1 cellular context compared by ENCODE assay signal in the genomic region with DNA sequence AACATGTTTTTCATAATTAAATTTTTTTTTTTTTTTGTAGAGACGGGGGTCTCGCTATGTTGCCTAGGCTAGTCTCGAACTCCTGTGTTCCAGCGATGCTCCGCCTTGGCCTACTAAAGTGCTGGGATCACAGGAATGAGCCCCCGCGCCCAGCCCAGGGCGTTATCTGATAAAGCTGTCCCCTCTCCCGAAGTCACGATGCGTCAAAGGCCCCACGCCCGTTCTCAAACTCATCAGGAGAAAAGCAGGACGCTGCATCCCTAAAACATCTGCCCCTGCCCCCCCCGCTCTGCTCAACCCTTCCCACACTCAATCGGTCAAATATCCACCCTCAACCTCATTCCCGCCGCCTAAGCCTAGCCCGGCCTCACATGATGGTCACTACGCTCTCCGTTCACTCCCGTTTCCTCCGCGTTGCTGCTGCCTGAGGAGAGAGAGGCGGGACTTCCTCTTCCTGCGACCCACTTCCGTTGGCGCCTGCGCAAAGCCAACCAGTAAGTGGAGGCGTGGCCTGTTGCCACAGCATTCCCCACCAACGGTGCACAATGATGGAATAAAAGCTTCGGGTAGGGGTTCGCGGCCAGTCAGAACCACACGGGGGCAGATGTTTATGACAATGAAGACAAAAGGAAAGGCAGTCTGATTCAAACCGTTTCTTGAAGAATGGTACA.
A peak's percentile ranks its signal among the peaks of the same experiment; 100 is the strongest.
TF ChIP-seq lines count a peak whose summit lies in the region.

A gene (minus strand): TSS at position 438 of the 671 bp plus-strand sequence. CDS start 65 bp downstream, at position 373.

TF ChIP-seq in HepG2, 621 proteins besides CTCF, POLR2A, EP300 and RAD21 (continued from another document):
- TF ChIP-seq, protein P1, sequence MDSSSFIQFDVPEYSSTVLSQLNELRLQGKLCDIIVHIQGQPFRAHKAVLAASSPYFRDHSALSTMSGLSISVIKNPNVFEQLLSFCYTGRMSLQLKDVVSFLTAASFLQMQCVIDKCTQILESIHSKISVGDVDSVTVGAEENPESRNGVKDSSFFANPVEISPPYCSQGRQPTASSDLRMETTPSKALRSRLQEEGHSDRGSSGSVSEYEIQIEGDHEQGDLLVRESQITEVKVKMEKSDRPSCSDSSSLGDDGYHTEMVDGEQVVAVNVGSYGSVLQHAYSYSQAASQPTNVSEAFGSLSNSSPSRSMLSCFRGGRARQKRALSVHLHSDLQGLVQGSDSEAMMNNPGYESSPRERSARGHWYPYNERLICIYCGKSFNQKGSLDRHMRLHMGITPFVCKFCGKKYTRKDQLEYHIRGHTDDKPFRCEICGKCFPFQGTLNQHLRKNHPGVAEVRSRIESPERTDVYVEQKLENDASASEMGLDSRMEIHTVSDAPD (CRISPR knock-in tag; IDR thresholded peaks at IDR 0.05), result no peak
- no peak for TF ChIP-seq ZNF264 (CRISPR knock-in tag; IDR thresholded peaks at IDR 0.05)
- TF ChIP-seq RBM22 (optimal IDR thresholded peaks at IDR 0.05; ENCODE audit: low read length), result no peak
- TF ChIP-seq SMAD9 (CRISPR knock-in tag; IDR thresholded peaks at IDR 0.05), result no peak
- TF ChIP-seq ZFP36 (IDR thresholded peaks at IDR 0.05; ENCODE audit: borderline replicate concordance, low read depth, low read length, partially characterized antibody), result no peak
- TF ChIP-seq, protein P2, sequence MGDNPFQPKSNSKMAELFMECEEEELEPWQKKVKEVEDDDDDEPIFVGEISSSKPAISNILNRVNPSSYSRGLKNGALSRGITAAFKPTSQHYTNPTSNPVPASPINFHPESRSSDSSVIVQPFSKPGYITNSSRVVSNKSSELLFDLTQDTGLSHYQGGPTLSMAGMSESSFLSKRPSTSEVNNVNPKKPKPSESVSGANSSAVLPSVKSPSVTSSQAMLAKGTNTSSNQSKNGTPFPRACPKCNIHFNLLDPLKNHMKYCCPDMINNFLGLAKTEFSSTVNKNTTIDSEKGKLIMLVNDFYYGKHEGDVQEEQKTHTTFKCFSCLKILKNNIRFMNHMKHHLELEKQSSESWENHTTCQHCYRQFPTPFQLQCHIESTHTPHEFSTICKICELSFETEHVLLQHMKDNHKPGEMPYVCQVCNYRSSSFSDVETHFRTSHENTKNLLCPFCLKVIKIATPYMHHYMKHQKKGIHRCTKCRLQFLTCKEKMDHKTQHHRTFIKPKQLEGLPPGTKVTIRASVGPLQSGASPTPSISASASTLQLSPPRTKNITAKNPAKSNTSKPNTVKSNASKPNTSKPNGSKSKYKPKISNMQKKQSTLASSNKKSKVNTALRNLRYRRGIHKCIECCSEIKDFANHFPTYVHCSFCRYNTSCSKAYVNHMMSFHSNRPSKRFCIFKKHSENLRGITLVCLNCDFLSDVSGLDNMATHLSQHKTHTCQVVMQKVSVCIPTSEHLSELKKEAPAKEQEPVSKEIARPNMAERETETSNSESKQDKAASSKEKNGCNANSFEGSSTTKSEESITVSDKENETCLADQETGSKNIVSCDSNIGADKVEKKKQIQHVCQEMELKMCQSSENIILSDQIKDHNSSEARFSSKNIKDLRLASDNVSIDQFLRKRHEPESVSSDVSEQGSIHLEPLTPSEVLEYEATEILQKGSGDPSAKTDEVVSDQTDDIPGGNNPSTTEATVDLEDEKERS (CRISPR knock-in tag; IDR thresholded peaks at IDR 0.05), result no peak
- no peak for TF ChIP-seq SP1 (IDR thresholded peaks at IDR 0.05)
- TF ChIP-seq SP1 (CRISPR knock-in tag; IDR thresholded peaks at IDR 0.05), result no peak
- TF ChIP-seq HDAC6 (IDR thresholded peaks at IDR 0.05; ENCODE audit: low read depth, low read length), result no peak
- TF ChIP-seq, protein P3, sequence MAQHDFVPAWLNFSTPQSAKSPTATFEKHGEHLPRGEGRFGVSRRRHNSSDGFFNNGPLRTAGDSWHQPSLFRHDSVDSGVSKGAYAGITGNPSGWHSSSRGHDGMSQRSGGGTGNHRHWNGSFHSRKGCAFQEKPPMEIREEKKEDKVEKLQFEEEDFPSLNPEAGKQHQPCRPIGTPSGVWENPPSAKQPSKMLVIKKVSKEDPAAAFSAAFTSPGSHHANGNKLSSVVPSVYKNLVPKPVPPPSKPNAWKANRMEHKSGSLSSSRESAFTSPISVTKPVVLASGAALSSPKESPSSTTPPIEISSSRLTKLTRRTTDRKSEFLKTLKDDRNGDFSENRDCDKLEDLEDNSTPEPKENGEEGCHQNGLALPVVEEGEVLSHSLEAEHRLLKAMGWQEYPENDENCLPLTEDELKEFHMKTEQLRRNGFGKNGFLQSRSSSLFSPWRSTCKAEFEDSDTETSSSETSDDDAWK (CRISPR knock-in tag; IDR thresholded peaks at IDR 0.05), result no peak
- peak; percentile 50; the same call in 1 of the 2 replicates for TF ChIP-seq ZNF383 (CRISPR knock-in tag; IDR thresholded peaks at IDR 0.05; ENCODE audit: borderline replicate concordance)
- no peak for TF ChIP-seq ZNF230 (CRISPR knock-in tag; IDR thresholded peaks at IDR 0.05)
- TF ChIP-seq, protein P4, sequence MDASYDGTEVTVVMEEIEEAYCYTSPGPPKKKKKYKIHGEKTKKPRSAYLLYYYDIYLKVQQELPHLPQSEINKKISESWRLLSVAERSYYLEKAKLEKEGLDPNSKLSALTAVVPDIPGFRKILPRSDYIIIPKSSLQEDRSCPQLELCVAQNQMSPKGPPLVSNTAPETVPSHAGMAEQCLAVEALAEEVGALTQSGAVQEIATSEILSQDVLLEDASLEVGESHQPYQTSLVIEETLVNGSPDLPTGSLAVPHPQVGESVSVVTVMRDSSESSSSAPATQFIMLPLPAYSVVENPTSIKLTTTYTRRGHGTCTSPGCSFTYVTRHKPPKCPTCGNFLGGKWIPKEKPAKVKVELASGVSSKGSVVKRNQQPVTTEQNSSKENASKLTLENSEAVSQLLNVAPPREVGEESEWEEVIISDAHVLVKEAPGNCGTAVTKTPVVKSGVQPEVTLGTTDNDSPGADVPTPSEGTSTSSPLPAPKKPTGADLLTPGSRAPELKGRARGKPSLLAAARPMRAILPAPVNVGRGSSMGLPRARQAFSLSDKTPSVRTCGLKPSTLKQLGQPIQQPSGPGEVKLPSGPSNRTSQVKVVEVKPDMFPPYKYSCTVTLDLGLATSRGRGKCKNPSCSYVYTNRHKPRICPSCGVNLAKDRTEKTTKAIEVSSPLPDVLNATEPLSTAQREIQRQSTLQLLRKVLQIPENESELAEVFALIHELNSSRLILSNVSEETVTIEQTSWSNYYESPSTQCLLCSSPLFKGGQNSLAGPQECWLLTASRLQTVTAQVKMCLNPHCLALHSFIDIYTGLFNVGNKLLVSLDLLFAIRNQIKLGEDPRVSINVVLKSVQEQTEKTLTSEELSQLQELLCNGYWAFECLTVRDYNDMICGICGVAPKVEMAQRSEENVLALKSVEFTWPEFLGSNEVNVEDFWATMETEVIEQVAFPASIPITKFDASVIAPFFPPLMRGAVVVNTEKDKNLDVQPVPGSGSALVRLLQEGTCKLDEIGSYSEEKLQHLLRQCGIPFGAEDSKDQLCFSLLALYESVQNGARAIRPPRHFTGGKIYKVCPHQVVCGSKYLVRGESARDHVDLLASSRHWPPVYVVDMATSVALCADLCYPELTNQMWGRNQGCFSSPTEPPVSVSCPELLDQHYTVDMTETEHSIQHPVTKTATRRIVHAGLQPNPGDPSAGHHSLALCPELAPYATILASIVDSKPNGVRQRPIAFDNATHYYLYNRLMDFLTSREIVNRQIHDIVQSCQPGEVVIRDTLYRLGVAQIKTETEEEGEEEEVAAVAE (CRISPR knock-in tag; IDR thresholded peaks at IDR 0.05; ENCODE audit: borderline replicate concordance), result no peak
- no peak for TF ChIP-seq PLRG1 (conservative IDR thresholded peaks at IDR 0.05)
- TF ChIP-seq TCF7L2 (IDR thresholded peaks at IDR 0.05; ENCODE audit: low read depth, low read length), result no peak
- TF ChIP-seq ZSCAN12 (CRISPR knock-in tag; IDR thresholded peaks at IDR 0.05), result no peak
- no peak for TF ChIP-seq ZNF773 (CRISPR knock-in tag; IDR thresholded peaks at IDR 0.05; ENCODE audit: borderline replicate concordance)
- TF ChIP-seq ZNF17 (CRISPR knock-in tag; IDR thresholded peaks at IDR 0.05), result no peak
- TF ChIP-seq SMAD3 (CRISPR knock-in tag; IDR thresholded peaks at IDR 0.05), result no peak
- TF ChIP-seq PRMT3 (CRISPR knock-in tag; IDR thresholded peaks at IDR 0.05; ENCODE audit: borderline replicate concordance, low read depth), result no peak
- TF ChIP-seq, protein P5, sequence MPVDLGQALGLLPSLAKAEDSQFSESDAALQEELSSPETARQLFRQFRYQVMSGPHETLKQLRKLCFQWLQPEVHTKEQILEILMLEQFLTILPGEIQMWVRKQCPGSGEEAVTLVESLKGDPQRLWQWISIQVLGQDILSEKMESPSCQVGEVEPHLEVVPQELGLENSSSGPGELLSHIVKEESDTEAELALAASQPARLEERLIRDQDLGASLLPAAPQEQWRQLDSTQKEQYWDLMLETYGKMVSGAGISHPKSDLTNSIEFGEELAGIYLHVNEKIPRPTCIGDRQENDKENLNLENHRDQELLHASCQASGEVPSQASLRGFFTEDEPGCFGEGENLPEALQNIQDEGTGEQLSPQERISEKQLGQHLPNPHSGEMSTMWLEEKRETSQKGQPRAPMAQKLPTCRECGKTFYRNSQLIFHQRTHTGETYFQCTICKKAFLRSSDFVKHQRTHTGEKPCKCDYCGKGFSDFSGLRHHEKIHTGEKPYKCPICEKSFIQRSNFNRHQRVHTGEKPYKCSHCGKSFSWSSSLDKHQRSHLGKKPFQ (CRISPR knock-in tag; IDR thresholded peaks at IDR 0.05; ENCODE audit: insufficient replicate concordance), result no peak
- no peak for TF ChIP-seq ZNF672 (CRISPR knock-in tag; IDR thresholded peaks at IDR 0.05)
- peak; percentile 8; the same call in 1 of the 2 replicates for TF ChIP-seq CEBPB (IDR thresholded peaks at IDR 0.05; ENCODE audit: borderline replicate concordance, low read depth, low read length)
- no peak for TF ChIP-seq MIER2 (CRISPR knock-in tag; IDR thresholded peaks at IDR 0.05)
- no peak for TF ChIP-seq SALL2 (CRISPR knock-in tag; IDR thresholded peaks at IDR 0.05)
- TF ChIP-seq RBM39 (IDR thresholded peaks at IDR 0.05; ENCODE audit: low read depth, low read length, poor library complexity, severe bottlenecking), result no peak
- no peak for TF ChIP-seq ZNF737 (CRISPR knock-in tag; IDR thresholded peaks at IDR 0.05; ENCODE audit: borderline replicate concordance)
- TF ChIP-seq, protein P6, sequence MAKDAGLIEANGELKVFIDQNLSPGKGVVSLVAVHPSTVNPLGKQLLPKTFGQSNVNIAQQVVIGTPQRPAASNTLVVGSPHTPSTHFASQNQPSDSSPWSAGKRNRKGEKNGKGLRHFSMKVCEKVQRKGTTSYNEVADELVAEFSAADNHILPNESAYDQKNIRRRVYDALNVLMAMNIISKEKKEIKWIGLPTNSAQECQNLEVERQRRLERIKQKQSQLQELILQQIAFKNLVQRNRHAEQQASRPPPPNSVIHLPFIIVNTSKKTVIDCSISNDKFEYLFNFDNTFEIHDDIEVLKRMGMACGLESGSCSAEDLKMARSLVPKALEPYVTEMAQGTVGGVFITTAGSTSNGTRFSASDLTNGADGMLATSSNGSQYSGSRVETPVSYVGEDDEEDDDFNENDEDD (CRISPR knock-in tag; IDR thresholded peaks at IDR 0.05; ENCODE audit: borderline replicate concordance), result no peak
- no peak for TF ChIP-seq ZNF282 (IDR thresholded peaks at IDR 0.05; ENCODE audit: partially characterized antibody)
- no peak for TF ChIP-seq ZNF143 (CRISPR knock-in tag; IDR thresholded peaks at IDR 0.05)
- TF ChIP-seq NFRKB (IDR thresholded peaks at IDR 0.05), result no peak
- TF ChIP-seq, protein P7, sequence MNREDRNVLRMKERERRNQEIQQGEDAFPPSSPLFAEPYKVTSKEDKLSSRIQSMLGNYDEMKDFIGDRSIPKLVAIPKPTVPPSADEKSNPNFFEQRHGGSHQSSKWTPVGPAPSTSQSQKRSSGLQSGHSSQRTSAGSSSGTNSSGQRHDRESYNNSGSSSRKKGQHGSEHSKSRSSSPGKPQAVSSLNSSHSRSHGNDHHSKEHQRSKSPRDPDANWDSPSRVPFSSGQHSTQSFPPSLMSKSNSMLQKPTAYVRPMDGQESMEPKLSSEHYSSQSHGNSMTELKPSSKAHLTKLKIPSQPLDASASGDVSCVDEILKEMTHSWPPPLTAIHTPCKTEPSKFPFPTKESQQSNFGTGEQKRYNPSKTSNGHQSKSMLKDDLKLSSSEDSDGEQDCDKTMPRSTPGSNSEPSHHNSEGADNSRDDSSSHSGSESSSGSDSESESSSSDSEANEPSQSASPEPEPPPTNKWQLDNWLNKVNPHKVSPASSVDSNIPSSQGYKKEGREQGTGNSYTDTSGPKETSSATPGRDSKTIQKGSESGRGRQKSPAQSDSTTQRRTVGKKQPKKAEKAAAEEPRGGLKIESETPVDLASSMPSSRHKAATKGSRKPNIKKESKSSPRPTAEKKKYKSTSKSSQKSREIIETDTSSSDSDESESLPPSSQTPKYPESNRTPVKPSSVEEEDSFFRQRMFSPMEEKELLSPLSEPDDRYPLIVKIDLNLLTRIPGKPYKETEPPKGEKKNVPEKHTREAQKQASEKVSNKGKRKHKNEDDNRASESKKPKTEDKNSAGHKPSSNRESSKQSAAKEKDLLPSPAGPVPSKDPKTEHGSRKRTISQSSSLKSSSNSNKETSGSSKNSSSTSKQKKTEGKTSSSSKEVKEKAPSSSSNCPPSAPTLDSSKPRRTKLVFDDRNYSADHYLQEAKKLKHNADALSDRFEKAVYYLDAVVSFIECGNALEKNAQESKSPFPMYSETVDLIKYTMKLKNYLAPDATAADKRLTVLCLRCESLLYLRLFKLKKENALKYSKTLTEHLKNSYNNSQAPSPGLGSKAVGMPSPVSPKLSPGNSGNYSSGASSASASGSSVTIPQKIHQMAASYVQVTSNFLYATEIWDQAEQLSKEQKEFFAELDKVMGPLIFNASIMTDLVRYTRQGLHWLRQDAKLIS (CRISPR knock-in tag; IDR thresholded peaks at IDR 0.05), result no peak
- no peak for TF ChIP-seq ZNF431 (CRISPR knock-in tag; IDR thresholded peaks at IDR 0.05; ENCODE audit: borderline replicate concordance, low read depth)
- TF ChIP-seq RFXANK (CRISPR knock-in tag; IDR thresholded peaks at IDR 0.05), result 0 out of 2 replicates have a peak, but pooled peaks have one; percentile 30
- TF ChIP-seq, protein P8, sequence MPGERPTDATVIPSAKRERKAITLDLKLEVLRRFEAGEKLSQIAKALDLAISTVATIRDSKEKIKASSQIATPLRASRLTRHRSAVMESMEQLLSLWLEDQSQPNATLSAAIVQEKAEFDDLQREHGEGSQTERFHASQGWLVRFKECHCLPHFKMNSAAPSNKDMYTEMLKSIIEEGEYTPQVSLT (CRISPR knock-in tag; IDR thresholded peaks at IDR 0.05; ENCODE audit: borderline replicate concordance, low read depth), result no peak
- TF ChIP-seq, protein P9, sequence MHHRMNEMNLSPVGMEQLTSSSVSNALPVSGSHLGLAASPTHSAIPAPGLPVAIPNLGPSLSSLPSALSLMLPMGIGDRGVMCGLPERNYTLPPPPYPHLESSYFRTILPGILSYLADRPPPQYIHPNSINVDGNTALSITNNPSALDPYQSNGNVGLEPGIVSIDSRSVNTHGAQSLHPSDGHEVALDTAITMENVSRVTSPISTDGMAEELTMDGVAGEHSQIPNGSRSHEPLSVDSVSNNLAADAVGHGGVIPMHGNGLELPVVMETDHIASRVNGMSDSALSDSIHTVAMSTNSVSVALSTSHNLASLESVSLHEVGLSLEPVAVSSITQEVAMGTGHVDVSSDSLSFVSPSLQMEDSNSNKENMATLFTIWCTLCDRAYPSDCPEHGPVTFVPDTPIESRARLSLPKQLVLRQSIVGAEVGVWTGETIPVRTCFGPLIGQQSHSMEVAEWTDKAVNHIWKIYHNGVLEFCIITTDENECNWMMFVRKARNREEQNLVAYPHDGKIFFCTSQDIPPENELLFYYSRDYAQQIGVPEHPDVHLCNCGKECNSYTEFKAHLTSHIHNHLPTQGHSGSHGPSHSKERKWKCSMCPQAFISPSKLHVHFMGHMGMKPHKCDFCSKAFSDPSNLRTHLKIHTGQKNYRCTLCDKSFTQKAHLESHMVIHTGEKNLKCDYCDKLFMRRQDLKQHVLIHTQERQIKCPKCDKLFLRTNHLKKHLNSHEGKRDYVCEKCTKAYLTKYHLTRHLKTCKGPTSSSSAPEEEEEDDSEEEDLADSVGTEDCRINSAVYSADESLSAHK (CRISPR knock-in tag; IDR thresholded peaks at IDR 0.05; ENCODE audit: borderline replicate concordance), result no peak
- peak; percentile 33; the same call in 1 of the 2 replicates for TF ChIP-seq NR2C2 (CRISPR knock-in tag; IDR thresholded peaks at IDR 0.05; ENCODE audit: borderline replicate concordance)
